ENCODE assay signal across 1 cellular context in the genomic region with DNA sequence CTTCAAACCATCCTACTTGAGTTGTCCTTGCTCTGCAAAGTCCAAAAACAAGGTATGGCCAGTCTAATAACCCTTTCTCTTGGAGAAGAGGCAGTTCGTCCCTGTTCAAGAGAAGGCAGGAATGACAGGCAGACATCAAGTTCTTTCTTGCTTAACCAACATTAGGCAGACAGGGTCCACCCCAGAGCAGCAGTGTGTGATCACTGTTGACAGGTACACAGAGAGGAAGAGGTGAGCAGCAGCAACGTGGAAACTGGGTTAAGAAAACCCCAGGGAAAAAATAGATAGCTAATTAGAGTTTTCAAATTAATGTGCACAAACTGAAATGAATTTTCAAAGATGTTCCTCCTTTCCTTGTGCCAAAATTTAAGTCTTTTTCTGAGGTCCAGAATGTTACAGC.
A peak's percentile ranks its signal among the peaks of the same experiment; 100 is the strongest.
TF ChIP-seq lines count a peak whose summit lies in the region.

No MANE protein-coding gene starts in this region.

TF ChIP-seq in GM12878, 131 proteins besides CTCF, POLR2A, EP300 and RAD21:
- TF ChIP-seq, protein P1, sequence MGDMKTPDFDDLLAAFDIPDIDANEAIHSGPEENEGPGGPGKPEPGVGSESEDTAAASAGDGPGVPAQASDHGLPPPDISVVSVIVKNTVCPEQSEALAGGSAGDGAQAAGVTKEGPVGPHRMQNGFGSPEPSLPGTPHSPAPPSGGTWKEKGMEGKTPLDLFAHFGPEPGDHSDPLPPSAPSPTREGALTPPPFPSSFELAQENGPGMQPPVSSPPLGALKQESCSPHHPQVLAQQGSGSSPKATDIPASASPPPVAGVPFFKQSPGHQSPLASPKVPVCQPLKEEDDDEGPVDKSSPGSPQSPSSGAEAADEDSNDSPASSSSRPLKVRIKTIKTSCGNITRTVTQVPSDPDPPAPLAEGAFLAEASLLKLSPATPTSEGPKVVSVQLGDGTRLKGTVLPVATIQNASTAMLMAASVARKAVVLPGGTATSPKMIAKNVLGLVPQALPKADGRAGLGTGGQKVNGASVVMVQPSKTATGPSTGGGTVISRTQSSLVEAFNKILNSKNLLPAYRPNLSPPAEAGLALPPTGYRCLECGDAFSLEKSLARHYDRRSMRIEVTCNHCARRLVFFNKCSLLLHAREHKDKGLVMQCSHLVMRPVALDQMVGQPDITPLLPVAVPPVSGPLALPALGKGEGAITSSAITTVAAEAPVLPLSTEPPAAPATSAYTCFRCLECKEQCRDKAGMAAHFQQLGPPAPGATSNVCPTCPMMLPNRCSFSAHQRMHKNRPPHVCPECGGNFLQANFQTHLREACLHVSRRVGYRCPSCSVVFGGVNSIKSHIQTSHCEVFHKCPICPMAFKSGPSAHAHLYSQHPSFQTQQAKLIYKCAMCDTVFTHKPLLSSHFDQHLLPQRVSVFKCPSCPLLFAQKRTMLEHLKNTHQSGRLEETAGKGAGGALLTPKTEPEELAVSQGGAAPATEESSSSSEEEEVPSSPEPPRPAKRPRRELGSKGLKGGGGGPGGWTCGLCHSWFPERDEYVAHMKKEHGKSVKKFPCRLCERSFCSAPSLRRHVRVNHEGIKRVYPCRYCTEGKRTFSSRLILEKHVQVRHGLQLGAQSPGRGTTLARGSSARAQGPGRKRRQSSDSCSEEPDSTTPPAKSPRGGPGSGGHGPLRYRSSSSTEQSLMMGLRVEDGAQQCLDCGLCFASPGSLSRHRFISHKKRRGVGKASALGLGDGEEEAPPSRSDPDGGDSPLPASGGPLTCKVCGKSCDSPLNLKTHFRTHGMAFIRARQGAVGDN (IDR thresholded peaks at IDR 0.05) = peak; percentile 2; the same call in 1 of the 2 replicates
- TF ChIP-seq MTA2 (IDR thresholded peaks at IDR 0.05; ENCODE audit: low read depth) (0 out of 2 replicates have a peak, but pooled peaks have one; percentile 28), SP1 (IDR thresholded peaks at IDR 0.05; ENCODE audit: low read depth, low read length) (no peak)
